ENCODE assay signal across 30 cellular contexts in genomic region chr2:178999476-178999875, GRCh38. TPM values are rescaled to one million over a fixed set of nuclear protein-coding genes. Genes with fewer than 3 reads are reported as not detected.
"Had no signal": no experiment of that assay in that cellular context is flagged by ENCODE, and none has a peak within 500 bp of the region (broad histone marks: within the 10 kb centered on the region; RNA-seq: fewer than 3 reads in every experiment).

No MANE protein-coding gene starts in this region.

- H3K27me3 ChIP-seq: colonic mucosa, gastrocnemius medialis, heart left ventricle, hepatocyte, left lung, neural progenitor cell, right lobe of liver, testis, tibial artery had no signal

- H3K27ac ChIP-seq: colonic mucosa, epithelial cell of prostate, gastrocnemius medialis, heart left ventricle, hepatocyte, left lung, neural progenitor cell, parathyroid adenoma, right lobe of liver, testis, tibial artery had no signal

- H3K9me3 Mint-ChIP-seq: dendritic cell treated with granulocyte-macrophage colony-stimulating factor and Interleukin-4, amounts not matched to agents 40 ng/mL and 50 ng/mL, for 4 days; stimulated activated effector memory CD8-positive, alpha-beta T cell treated with anti-CD3 and anti-CD28 coated beads, Interleukin-12 subunit alpha, Interleukin-12 subunit beta, amount 100 ng/mL, for 72 hours had no signal

- H3K27me3 Mint-ChIP-seq: dendritic cell treated with granulocyte-macrophage colony-stimulating factor and Interleukin-4, amounts not matched to agents 40 ng/mL and 50 ng/mL, for 4 days; naive thymus-derived CD4-positive, alpha-beta T cell; progenitor cell of endocrine pancreas; type B pancreatic cell had no signal

- H2AFZ ChIP-seq: hepatocyte, neural progenitor cell, parathyroid adenoma had no signal

- H3K9ac ChIP-seq: neural progenitor cell, parathyroid adenoma had no signal

- DNase-seq: colonic mucosa; effector CD8-positive, alpha-beta T cell; endodermal cell; foreskin fibroblast; gastrocnemius medialis; heart left ventricle; kidney; left lung; naive thymus-derived CD4-positive, alpha-beta T cell; right lobe of liver; stimulated activated CD4-positive, alpha-beta T cell treated with anti-CD3 and anti-CD28 coated beads, Interleukin-12 subunit alpha, Interleukin-12 subunit beta, amount 100 ng/mL, for 4 hours; stimulated activated CD4-positive, alpha-beta T cell treated with anti-CD3 and anti-CD28 coated beads, Interleukin-1b, Interleukin-23, amount 100 ng/mL, for 48 hours; stimulated activated CD4-positive, alpha-beta T cell treated with anti-CD3 and anti-CD28 coated beads, Interleukin-4, amount 100 ng/mL, for 24 hours; stimulated activated naive CD8-positive, alpha-beta T cell treated with anti-CD3 and anti-CD28 coated beads, Interleukin-15, Interleukin-2, amounts not matched to agents 100 U/mL and 50 U/mL, for 24 hours; substantia nigra; testis; tibial artery had no signal

- H3K36me3 ChIP-seq: colonic mucosa, gastrocnemius medialis, heart left ventricle, left lung, neural progenitor cell, right lobe of liver, tibial artery had no signal

- H3K4me2 ChIP-seq: hepatocyte, neural progenitor cell, smooth muscle cell had no signal

- H3K4me1 ChIP-seq: colonic mucosa, gastrocnemius medialis, left lung, parathyroid adenoma, right lobe of liver, testis had no signal

- ATAC-seq: esophagus mucosa; gastrocnemius medialis; heart left ventricle; left lung; naive thymus-derived CD4-positive, alpha-beta T cell; right lobe of liver; stimulated activated effector memory CD8-positive, alpha-beta T cell treated with anti-CD3 and anti-CD28 coated beads, Interleukin-12 subunit alpha, Interleukin-12 subunit beta, amount 100 ng/mL, for 72 hours; stimulated activated naive CD8-positive, alpha-beta T cell treated with anti-CD3 and anti-CD28 coated beads, Interleukin-15, Interleukin-2, amounts not matched to agents 100 U/mL and 50 U/mL, for 24 hours had no signal

- H3K36me3 Mint-ChIP-seq: neural progenitor cell; stimulated activated effector memory CD8-positive, alpha-beta T cell treated with anti-CD3 and anti-CD28 coated beads, Interleukin-12 subunit alpha, Interleukin-12 subunit beta, amount 100 ng/mL, for 72 hours; type B pancreatic cell had no signal

- H3K27ac Mint-ChIP-seq: dendritic cell treated with granulocyte-macrophage colony-stimulating factor and Interleukin-4, amounts not matched to agents 40 ng/mL and 50 ng/mL, for 4 days; endodermal cell; nephron; neural progenitor cell; progenitor cell of endocrine pancreas; stimulated activated effector memory CD8-positive, alpha-beta T cell treated with anti-CD3 and anti-CD28 coated beads, Interleukin-12 subunit alpha, Interleukin-12 subunit beta, amount 100 ng/mL, for 72 hours; type B pancreatic cell had no signal

- H3K4me3 Mint-ChIP-seq: dendritic cell treated with granulocyte-macrophage colony-stimulating factor and Interleukin-4, amounts not matched to agents 40 ng/mL and 50 ng/mL, for 4 days; endodermal cell; nephron; neural progenitor cell; stimulated activated effector memory CD8-positive, alpha-beta T cell treated with anti-CD3 and anti-CD28 coated beads, Interleukin-12 subunit alpha, Interleukin-12 subunit beta, amount 100 ng/mL, for 72 hours; type B pancreatic cell had no signal

- H3K4me3 ChIP-seq: colonic mucosa, gastrocnemius medialis, heart left ventricle, hepatocyte, left lung, neural progenitor cell, right lobe of liver, smooth muscle cell, testis, tibial artery had no signal

- H3K4me1 Mint-ChIP-seq: endodermal cell; neural progenitor cell; stimulated activated effector memory CD8-positive, alpha-beta T cell treated with anti-CD3 and anti-CD28 coated beads, Interleukin-12 subunit alpha, Interleukin-12 subunit beta, amount 100 ng/mL, for 72 hours had no signal

- H3K9me3 ChIP-seq: colonic mucosa, gastrocnemius medialis, heart left ventricle, left lung, right lobe of liver, testis, tibial artery had no signal

- H3K79me2 ChIP-seq: hepatocyte, parathyroid adenoma had no signal

RNA-seq across cellular contexts. Expression of gene CCDC141, which starts 50.5 kb away (rescaled TPM):
- total RNA-seq: chondrocyte, osteoblast had no signal
